8 cellular contexts compared by ENCODE assay signal in genomic region chr16:88782454-88783390, GRCh38. TPM values are rescaled to one million over a fixed set of nuclear protein-coding genes. Genes with fewer than 3 reads are reported as not detected.
DNase-seq lines count a peak whose midpoint lies in the region; ATAC-seq, FAIRE-seq and TF ChIP-seq lines count a peak whose summit lies in the region.

No MANE protein-coding gene starts in this region.

- H3K27me3 Mint-ChIP-seq in endothelial cell (ENCODE audit: unreplicated experiment) = peaks cover 6% of the 10 kb centered on the region

- peak; percentile 48 for FAIRE-seq in HTR-8/SVneo (lab: Jason Lieb, UNC)
- FAIRE-seq in pancreas (lab: Jason Lieb, UNC) = no peak

- intact Hi-C loops in pancreas (cut with DNase I) = loop anchor here in 1 of 3 donors (5.0 kb wide), 1 partner anchor 40 kb away; no protein-coding TSS in a partner anchor

- H3K4me1 Mint-ChIP-seq in endothelial cell (ENCODE audit: unreplicated experiment) = peaks cover 37% of the 10 kb centered on the region

- no peaks in the 10 kb centered on the region for H3K27me3 ChIP-seq in pancreas

- WGBS in pancreas, 2 donors = 71 to 78% methylated on average over 16 of the region's 16 CpGs

- no peaks in the 10 kb centered on the region for H3K36me3 ChIP-seq in pancreas

- ATAC-seq in pancreas (no peak), GM21360 (IDR thresholded peaks at IDR 0.05; ENCODE audit: unreplicated experiment) (no peak)

- DNase-seq in HTR-8/SVneo (ENCODE audit: insufficient read length, low spot score) (peak; percentile 52), endothelial cell (ENCODE audit: low spot score) (no peak), pancreas (peak in 2 of 6 donors; percentile 15 to 63), SKM-1 (lab: John Stamatoyannopoulos, UW; ENCODE audit: unreplicated experiment) (no peak), NCI-H2029 (lab: John Stamatoyannopoulos, UW) (no peak), LoVo (ENCODE audit: low spot score) (no peak)
- DNase-seq in activated CD4-positive, alpha-beta T cell treated with anti-CD3 and anti-CD28 coated beads, Interleukin-2, amount 50 U/mL, for 4 hours = peak; percentile 72 to 80

- no peaks in the 10 kb centered on the region for H3K36me3 Mint-ChIP-seq in endothelial cell (ENCODE audit: low read depth, unreplicated experiment)

- H3K4me3 Mint-ChIP-seq in endothelial cell (ENCODE audit: unreplicated experiment) = peak overlapping the region; percentile 93

- peak overlapping the region; percentile 64 to 90 (median 72) for H3K27ac ChIP-seq in pancreas

- H3K27ac Mint-ChIP-seq in endothelial cell (ENCODE audit: unreplicated experiment) = peak overlapping the region; percentile 94

- H3K9me3 ChIP-seq in pancreas = no peaks in the 10 kb centered on the region

- TF ChIP-seq CTCF in endothelial cell (IDR thresholded peaks at IDR 0.05; ENCODE audit: unreplicated experiment) (no peak), pancreas (IDR thresholded peaks at IDR 0.05) (no peak)

- peak overlapping the region in 1 of 4 donors; percentile 81 for H3K4me3 ChIP-seq in pancreas

- no peaks in the 10 kb centered on the region for H3K9me3 Mint-ChIP-seq in endothelial cell (ENCODE audit: unreplicated experiment)

- H3K4me1 ChIP-seq in pancreas = peaks cover 0 to 3% (median 0%) of the 10 kb centered on the region in 3 donors

RNA-seq across cellular contexts. Expression of gene PIEZO1, which starts 2.3 kb away (rescaled TPM):
- total RNA-seq in endothelial cell (ENCODE audit: unreplicated experiment) (428 TPM), pancreas (10 to 100 TPM; 16.3 to 72.0 (median 23.9) TPM)
- polyA plus RNA-seq in pancreas = 100 to 1,000 TPM; 189 to 255 TPM

RNA-seq across cellular contexts. Expression of gene CDT1, which starts 20.9 kb away (rescaled TPM):
- total RNA-seq in endothelial cell (ENCODE audit: unreplicated experiment) (16.2 TPM), pancreas (1 to 10 TPM in 4 of 6 donors, under 1 TPM in 2; 0.12 to 1.8 (median 1.4) TPM)
- polyA plus RNA-seq in pancreas = under 1 TPM; 0.30 to 0.35 TPM

RNA-seq across cellular contexts. Expression of gene APRT, which starts 29.0 kb away (rescaled TPM):
- 80.7 TPM for total RNA-seq in endothelial cell (ENCODE audit: unreplicated experiment)
- total RNA-seq in pancreas = 10 to 100 TPM; 38.8 to 85.4 (median 61.6) TPM
- 10 to 100 TPM; 82.7 to 88.2 TPM for polyA plus RNA-seq in pancreas

Comparison
In these comparisons a context has a peak if more than half of its experiments do, and no peak if none do; other contexts are left out.
1. DNase-seq: peak in HTR-8/SVneo (single experiment) and activated CD4-positive, alpha-beta T cell treated with anti-CD3 and anti-CD28 coated beads, Interleukin-2, amount 50 U/mL, for 4 hours (2 of 2); none in endothelial cell (single experiment), SKM-1 (single experiment), NCI-H2029 (single experiment) and LoVo (single experiment).